16 cellular contexts compared by ENCODE assay signal in genomic region chr7:107009846-107010203, GRCh38. TPM values are rescaled to one million over a fixed set of nuclear protein-coding genes. Genes with fewer than 3 reads are reported as not detected.
DNase-seq lines count a peak whose midpoint lies in the region; ATAC-seq, FAIRE-seq and TF ChIP-seq lines count a peak whose summit lies in the region.
"Had no signal": no experiment of that assay in that cellular context is flagged by ENCODE, and none has a peak within 500 bp of the region (broad histone marks: within the 10 kb centered on the region; RNA-seq: fewer than 3 reads in every experiment).

No MANE protein-coding gene starts in this region.

- FAIRE-seq in D721Med (lab: Jason Lieb, UNC): no peak
- no peak for FAIRE-seq in K562 (lab: Jason Lieb, UNC)
- FAIRE-seq: GM12878, GM18507 had no signal

- H3K4me1 ChIP-seq in SK-N-SH (ENCODE audit: control insufficient read depth in 1 of 2, insufficient read depth in 2 of 2, low read depth in 1 of 2, low read length in 1 of 2): peaks cover 2 to 5% of the 10 kb centered on the region in 2 experiments; a peak in 2 of 4 replicates
- peaks cover 35 to 47% of the 10 kb centered on the region in 2 experiments for H3K4me1 ChIP-seq in K562 (replicated peaks in 1 of 2; ENCODE audit: control insufficient read depth in 2 of 2, insufficient read depth in 2 of 2, low read length in 2 of 2)
- peaks cover 14% of the 10 kb centered on the region for H3K4me1 ChIP-seq in parathyroid adenoma
- H3K4me1 ChIP-seq: BLaER1 treated with 17β-estradiol and CSF1 and Interleukin-3, amounts not matched to agents 10 nM and 100 nM had no signal

- H4K20me1 ChIP-seq in SK-N-SH (ENCODE audit: insufficient read depth) (no peaks in the 10 kb centered on the region), K562 (replicated peaks; ENCODE audit: control insufficient read depth, insufficient read depth, low read length) (no peaks in the 10 kb centered on the region)
- H4K20me1 ChIP-seq: BLaER1 treated with 17β-estradiol and CSF1 and Interleukin-3, amounts not matched to agents 10 nM and 100 nM had no signal

- H3K27me3 Mint-ChIP-seq in activated CD8-positive, alpha-beta T cell treated with anti-CD3 and anti-CD28 coated beads, Interleukin-2, amount 10 ng/mL, durations not matched to agents 7 days and 5 days (ENCODE audit: low read depth): no peaks in the 10 kb centered on the region

- no peak overlapping the region for H3K4me3 Mint-ChIP-seq in activated CD8-positive, alpha-beta T cell treated with anti-CD3 and anti-CD28 coated beads, Interleukin-2, amount 10 ng/mL, durations not matched to agents 7 days and 5 days
- H3K4me3 Mint-ChIP-seq: CD4-positive, CD25-positive, alpha-beta regulatory T cell; H9 had no signal

- no peaks in the 10 kb centered on the region for H3K9me3 ChIP-seq in SK-N-SH
- no peaks in the 10 kb centered on the region; the same call in 1 of the 2 replicates for H3K9me3 ChIP-seq in K562 (replicated peaks; ENCODE audit: control insufficient read depth, insufficient read depth, low read depth, low read length)
- no peaks in the 10 kb centered on the region for H3K9me3 ChIP-seq in parathyroid adenoma (ENCODE audit: control insufficient read depth, low read length)
- H3K9me3 ChIP-seq: BLaER1 treated with 17β-estradiol and CSF1 and Interleukin-3, amounts not matched to agents 10 nM and 100 nM had no signal

- no peaks in the 10 kb centered on the region for H3K27me3 ChIP-seq in SK-N-SH (ENCODE audit: insufficient read depth)
- H3K27me3 ChIP-seq in K562 (ENCODE audit: control insufficient read depth in 2 of 2, insufficient read depth in 2 of 2, low read length in 2 of 2): no peaks in the 10 kb centered on the region
- H3K27me3 ChIP-seq in parathyroid adenoma (ENCODE audit: control insufficient read depth, insufficient read depth, low read length): no peaks in the 10 kb centered on the region
- H3K27me3 ChIP-seq: BLaER1 treated with 17β-estradiol and CSF1 and Interleukin-3, amounts not matched to agents 10 nM and 100 nM had no signal

- no peak overlapping the region for H3K27ac Mint-ChIP-seq in activated CD8-positive, alpha-beta T cell treated with anti-CD3 and anti-CD28 coated beads, Interleukin-2, amount 10 ng/mL, durations not matched to agents 7 days and 5 days
- H3K27ac Mint-ChIP-seq: CD4-positive, CD25-positive, alpha-beta regulatory T cell; H9 had no signal

- no peak for DNase-seq in SK-N-SH
- peak; percentile 30 for DNase-seq in D721Med (ENCODE audit: insufficient read length, low spot score)
- DNase-seq in K562 (ENCODE audit: extremely low read depth in 1 of 4, low spot score in 3 of 4): peak in 2 of 4 experiments; percentile 55 to 67
- no peak for DNase-seq in activated CD8-positive, alpha-beta T cell treated with anti-CD3 and anti-CD28 coated beads, Interleukin-2, amount 10 ng/mL, durations not matched to agents 7 days and 5 days
- DNase-seq: ACHN; Calu3; CD4-positive, CD25-positive, alpha-beta regulatory T cell; DMS79; GOT3; H9 had no signal

- intact Hi-C loops in K562 (cut with micrococcal nuclease): loop anchor here (5.0 to 10.0 kb wide), 2 partner anchors 353 to 445 kb away; no protein-coding TSS in a partner anchor

- TF ChIP-seq POLR2A in K562 (conservative IDR thresholded peaks at IDR 0.05): no peak

- CTCF ChIA-PET in SK-N-SH (lab: Yijun Ruan, JAX): interaction anchor here (1.4 kb wide), 1 partner anchor 20 kb away, joined by 3 read pairs; no protein-coding TSS in a partner anchor
- CTCF ChIA-PET in K562 (lab: Yijun Ruan, JAX; ENCODE audit: low intra/inter-chr PET ratio): interaction anchor here (0.6 kb wide), 1 partner anchor 358 kb away, joined by 5 read pairs; no protein-coding TSS in a partner anchor
- CTCF ChIA-PET in activated CD8-positive, alpha-beta T cell treated with anti-CD3 and anti-CD28 coated beads, Interleukin-2, amount 10 ng/mL, durations not matched to agents 7 days and 5 days (lab: Charles Lee): no interaction called here

- H3K4me2 ChIP-seq in SK-N-SH (no peak overlapping the region), K562 (ENCODE audit: insufficient read depth, low read length) (peak overlapping the region; percentile 70), parathyroid adenoma (ENCODE audit: low read length) (no peak overlapping the region)
- H3K4me2 ChIP-seq: BLaER1 treated with 17β-estradiol and CSF1 and Interleukin-3, amounts not matched to agents 10 nM and 100 nM had no signal

- TF ChIP-seq EP300 in SK-N-SH (IDR thresholded peaks at IDR 0.05; ENCODE audit: borderline replicate concordance in 1 of 2, low read depth in 1 of 2, low read length in 1 of 2) (no peak), K562 (IDR thresholded peaks at IDR 0.05; ENCODE audit: low read length) (no peak)

- no peaks in the 10 kb centered on the region for H3K4me1 Mint-ChIP-seq in activated CD8-positive, alpha-beta T cell treated with anti-CD3 and anti-CD28 coated beads, Interleukin-2, amount 10 ng/mL, durations not matched to agents 7 days and 5 days (ENCODE audit: low read depth)
- H3K4me1 Mint-ChIP-seq: CD4-positive, CD25-positive, alpha-beta regulatory T cell had no signal

- no peaks in the 10 kb centered on the region for H3K9me1 ChIP-seq in K562 (ENCODE audit: control insufficient read depth, insufficient read depth, low read length)

- ATAC-seq in SK-N-SH treated with all-trans-retinoic acid at 6 μM for 48 hours: no peak
- ATAC-seq in K562: peak; percentile 9
- no peak for ATAC-seq in activated CD8-positive, alpha-beta T cell treated with anti-CD3 and anti-CD28 coated beads, Interleukin-2, amount 10 ng/mL, durations not matched to agents 7 days and 5 days
- no peak for ATAC-seq in GM18870 (IDR thresholded peaks at IDR 0.05; ENCODE audit: unreplicated experiment)
- ATAC-seq: GM12878 had no signal

- H3K36me3 ChIP-seq in SK-N-SH (replicated peaks in 1 of 2; ENCODE audit: control insufficient read depth in 1 of 2, insufficient read depth in 2 of 2, low read length in 1 of 2): no peaks in the 10 kb centered on the region
- H3K36me3 ChIP-seq in K562 (ENCODE audit: control insufficient read depth, insufficient read depth, low read length): peaks cover 5% of the 10 kb centered on the region; the same call in 1 of the 3 replicates
- H3K36me3 ChIP-seq in parathyroid adenoma (ENCODE audit: control insufficient read depth, insufficient read depth, low read length): no peaks in the 10 kb centered on the region
- H3K36me3 ChIP-seq: BLaER1 treated with 17β-estradiol and CSF1 and Interleukin-3, amounts not matched to agents 10 nM and 100 nM had no signal

- H2AFZ ChIP-seq in SK-N-SH (ENCODE audit: low read depth): 0 out of 2 replicates have a peak overlapping the region, but pooled peaks have one; percentile 12
- H2AFZ ChIP-seq in K562 (ENCODE audit: low read depth, low read length): peak overlapping the region; percentile 89
- H2AFZ ChIP-seq in parathyroid adenoma: peak overlapping the region; percentile 35

- H3K36me3 Mint-ChIP-seq in activated CD8-positive, alpha-beta T cell treated with anti-CD3 and anti-CD28 coated beads, Interleukin-2, amount 10 ng/mL, durations not matched to agents 7 days and 5 days (ENCODE audit: low read depth): no peaks in the 10 kb centered on the region
- H3K36me3 Mint-ChIP-seq: CD4-positive, CD25-positive, alpha-beta regulatory T cell had no signal

- H3K9me2 ChIP-seq in SK-N-SH: no peaks in the 10 kb centered on the region

- H3K27ac ChIP-seq in SK-N-SH (ENCODE audit: low read depth in 2 of 2, low read length in 1 of 2): no peak overlapping the region
- H3K27ac ChIP-seq in K562 (ENCODE audit: extremely low read depth, low read depth, low read length): peak overlapping the region; percentile 96
- no peak overlapping the region for H3K27ac ChIP-seq in parathyroid adenoma
- H3K27ac ChIP-seq: BLaER1 treated with 17β-estradiol and CSF1 and Interleukin-3, amounts not matched to agents 10 nM and 100 nM had no signal

- TSS peak; percentile 36 for BruUV-seq in K562 (replicated peaks; lab: Mats Ljungman, UMichigan)

- POLR2A ChIA-PET in SK-N-SH (lab: Yijun Ruan, JAX) (no interaction called here), K562 (lab: Yijun Ruan, JAX) (interaction anchor here (0.7 to 4.8 kb wide), 5 partner anchors 10 to 31 kb away, joined by 3 to 34 read pairs (median 4); no protein-coding TSS in a partner anchor)
- POLR2A ChIA-PET in activated CD8-positive, alpha-beta T cell treated with anti-CD3 and anti-CD28 coated beads, Interleukin-2, amount 10 ng/mL, durations not matched to agents 7 days and 5 days (lab: Charles Lee): no interaction called here

- no peak for TF ChIP-seq RAD21 in SK-N-SH (IDR thresholded peaks at IDR 0.05; ENCODE audit: low read length)
- no peak for TF ChIP-seq RAD21 in K562 (CRISPR knock-in tag; conservative IDR thresholded peaks at IDR 0.05 in 1 of 2, IDR thresholded peaks at IDR 0.05 in 1 of 2)

- in situ Hi-C loops in K562 (cut with MboI): no loop called here

- H3K4me3 ChIP-seq in SK-N-SH (ENCODE audit: low read depth in 2 of 2, low read length in 1 of 2) (no peak overlapping the region), K562 (peak overlapping the region; percentile 22), parathyroid adenoma (ENCODE audit: low read depth, low read length) (no peak overlapping the region)
- H3K4me3 ChIP-seq: BLaER1 treated with 17β-estradiol and CSF1 and Interleukin-3, amounts not matched to agents 10 nM and 100 nM; GM12878 had no signal

- WGBS in SK-N-SH (ENCODE audit: low lambda C conversion rate): 93% methylated on average over 4 of the region's 4 CpGs
- WGBS in K562 (ENCODE audit: insufficient coverage, low coverage, missing lambda C conversion rate): 8% methylated on average over 4 of the region's 4 CpGs

- no peaks in the 10 kb centered on the region for H3K79me2 ChIP-seq in SK-N-SH (ENCODE audit: insufficient read depth)
- peaks cover 29% of the 10 kb centered on the region for H3K79me2 ChIP-seq in K562 (ENCODE audit: control insufficient read depth, insufficient read depth, low read length)
- no peaks in the 10 kb centered on the region for H3K79me2 ChIP-seq in parathyroid adenoma

- no peak for TF ChIP-seq CTCF in SK-N-SH (IDR thresholded peaks at IDR 0.05)
- no peak for TF ChIP-seq CTCF in D721Med (IDR thresholded peaks at IDR 0.05; ENCODE audit: insufficient read depth, missing control alignments)
- no peak for TF ChIP-seq CTCF in K562 (IDR thresholded peaks at IDR 0.05 in 2 of 3, conservative IDR thresholded peaks at IDR 0.05 in 1 of 3; ENCODE audit: insufficient read depth in 2 of 3, low read depth in 1 of 3, low read length in 3 of 3)
- TF ChIP-seq CTCF in parathyroid adenoma (IDR thresholded peaks at IDR 0.05): no peak

- no peaks in the 10 kb centered on the region for H3K9me3 Mint-ChIP-seq in activated CD8-positive, alpha-beta T cell treated with anti-CD3 and anti-CD28 coated beads, Interleukin-2, amount 10 ng/mL, durations not matched to agents 7 days and 5 days (ENCODE audit: insufficient read depth)
- H3K9me3 Mint-ChIP-seq: H9 had no signal

- H3K9ac ChIP-seq in SK-N-SH: no peak overlapping the region
- peak overlapping the region; percentile 47 to 80; a peak in 2 of 4 replicates for H3K9ac ChIP-seq in K562 (ENCODE audit: insufficient read depth in 1 of 2, low read depth in 2 of 2, low read length in 2 of 2)
- H3K9ac ChIP-seq in parathyroid adenoma: no peak overlapping the region
- H3K9ac ChIP-seq: BLaER1 treated with 17β-estradiol and CSF1 and Interleukin-3, amounts not matched to agents 10 nM and 100 nM had no signal

- no peaks in the 10 kb centered on the region for H3F3A ChIP-seq in SK-N-SH (replicated peaks; ENCODE audit: insufficient read depth)

RNA-seq across cellular contexts. Expression of gene PRKAR2B, which starts 34.7 kb away (rescaled TPM):
- polyA plus RNA-seq in SK-N-SH (2012; rRNA removed): 17.3 and 19.3 TPM in 2 replicates
- polyA plus RNA-seq in SK-N-SH (2012; cell fraction: cytosol; rRNA removed): 27.9 and 35.2 TPM in 2 replicates
- 4.7 and 9.6 TPM in 2 replicates for polyA plus RNA-seq in SK-N-SH (2012; cell fraction: nucleus; rRNA removed)
- 16.3 and 57.4 TPM in 2 replicates for total RNA-seq in K562 (2011; cell fraction: chromatin; rRNA removed; ENCODE audit: low replicate concordance)
- 14.3 and 18.3 TPM in 2 replicates for total RNA-seq in K562 (2011; cell fraction: nucleolus; rRNA removed)
- 31.1 and 47.5 TPM in 2 replicates for total RNA-seq in K562 (2011; cell fraction: nucleoplasm; rRNA removed)
- total RNA-seq in K562 (2014; rRNA removed): 107 and 108 TPM in 2 replicates
- total RNA-seq in K562 (2014; rRNA removed; fragmentation: Illumina TruSeq; extraction: Trizol): 156 and 172 TPM in 2 replicates
- total RNA-seq in K562 (2015; rRNA removed; fragmentation: Illumina TruSeq; extraction: Trizol): 131 and 138 TPM in 2 replicates
- 115 and 129 TPM in 2 replicates for total RNA-seq in K562 (2021)
- 122 and 173 TPM in 2 replicates for polyA plus RNA-seq in K562 (2011; rRNA removed)
- 29.4 and 57.2 TPM in 2 replicates for polyA plus RNA-seq in K562 (2011; cell fraction: cytosol; rRNA removed)
- polyA plus RNA-seq in K562 (2011; cell fraction: nucleus; rRNA removed): 17.3 and 27.3 TPM in 2 replicates
- polyA plus RNA-seq in K562 (2012): 79.6 and 100 TPM in 2 replicates
- polyA plus RNA-seq in K562 (2014; fragmentation: Illumina TruSeq; extraction: Trizol): 117 and 140 TPM in 2 replicates
- polyA plus RNA-seq in K562 (2014; fragmentation: Nextera tagmentation; extraction: Ambion mirVana): 10 to 100 TPM; 59.0 to 65.4 TPM
- 77.1 and 86.2 TPM in 2 replicates for polyA plus RNA-seq in K562 (2014; rRNA removed)
- polyA minus RNA-seq in K562 (2011; rRNA and poly(A)+ RNA removed): 205 and 212 TPM in 2 replicates
- polyA minus RNA-seq in K562 (2011; cell fraction: cytosol; rRNA and poly(A)+ RNA removed): 96.1 and 101 TPM in 2 replicates
- 19.3 and 36.1 TPM in 2 replicates for polyA minus RNA-seq in K562 (2011; cell fraction: nucleus; rRNA and poly(A)+ RNA removed)
- 1 to 10 TPM; 1.6 to 1.9 TPM for total RNA-seq in activated CD8-positive, alpha-beta T cell treated with anti-CD3 and anti-CD28 coated beads, Interleukin-2, amount 10 ng/mL, durations not matched to agents 7 days and 5 days

Comparison
In these comparisons a context has a peak if more than half of its experiments do, and no peak if none do; other contexts are left out.
1. H2AFZ ChIP-seq: peak in every context shown above with its lines; median percentile 89 in K562; 35 in parathyroid adenoma; 12 in SK-N-SH.
2. H3K9ac ChIP-seq: peak in K562 (2 of 2); none in SK-N-SH (single experiment) and parathyroid adenoma (single experiment).
3. RNA of gene PRKAR2B, which starts 34.7 kb away (total RNA-seq): 14.3 to 172 TPM in K562; 1.6 to 1.9 TPM in activated CD8-positive, alpha-beta T cell treated with anti-CD3 and anti-CD28 coated beads, Interleukin-2, amount 10 ng/mL, durations not matched to agents 7 days and 5 days; every median in the first group is over 4 times any median in the second.
4. Of the 27 proteins assayed by ChIP-seq in both K562 and SK-N-SH: peak only in K562: SMC3; only in SK-N-SH: none; in both: none; in neither: 26.